In the genomic region with DNA sequence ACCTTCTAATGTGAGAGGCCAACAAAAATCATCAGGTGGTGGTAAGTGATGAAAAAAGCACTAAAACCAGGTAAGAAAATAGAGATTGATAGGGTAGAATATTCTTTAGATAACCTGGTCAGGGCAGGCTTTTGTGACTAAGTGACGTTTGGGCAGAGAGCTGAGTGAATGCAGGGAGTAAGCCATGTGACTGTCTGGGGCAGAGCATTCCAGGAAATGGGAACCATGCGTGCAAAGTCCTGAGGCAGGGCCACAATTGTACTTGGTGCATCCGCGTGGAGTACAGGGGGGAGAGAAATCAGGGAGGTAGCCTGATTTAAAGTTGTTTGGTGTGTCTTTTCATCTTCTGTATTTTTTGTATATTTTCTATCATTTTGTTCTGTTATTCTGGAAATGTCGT, we compare ENCODE assay signal across 15 cellular contexts.
DNase-seq lines count a peak whose midpoint lies in the region; ATAC-seq and TF ChIP-seq lines count a peak whose summit lies in the region.
"Had no signal": no experiment of that assay in that cellular context is flagged by ENCODE, and none has a peak within 500 bp of the region (broad histone marks: within the 10 kb centered on the region; RNA-seq: fewer than 3 reads in every experiment).

No MANE protein-coding gene starts in this region.

- no peak for TF ChIP-seq POLR2A in transverse colon (IDR thresholded peaks at IDR 0.05)

- H3K36me3 ChIP-seq in HEK293 (ENCODE audit: control insufficient read depth in 2 of 2, insufficient read depth in 1 of 2, low read length in 2 of 2) (no peaks in the 10 kb centered on the region), transverse colon (no peaks in the 10 kb centered on the region)
- H3K36me3 ChIP-seq: SJCRH30 had no signal

- no peak overlapping the region for H3K27ac ChIP-seq in HEK293 (ENCODE audit: extremely low read depth, low read depth, low read length)
- H3K27ac ChIP-seq in transverse colon = no peak overlapping the region
- H3K27ac ChIP-seq: RWPE1, SJCRH30 had no signal

- DNase-seq in astrocyte of the hippocampus (ENCODE audit: low read depth, low spot score) (peak; percentile 25), left colon (peak; percentile 25 to 52), transverse colon (peak; percentile 16), G401 (ENCODE audit: low spot score) (no peak), activated gamma-delta T cell (lab: John Stamatoyannopoulos, UW) (no peak)
- DNase-seq: C1 segment of cervical spinal cord; CD8-positive, alpha-beta memory T cell; NCI-H1417; NCI-H187 treated with DMSO at 0.1 percent for 48 hours; NCI-H226; SJCRH30 had no signal

- in situ Hi-C loops in transverse colon (cut with MboI; ENCODE audit: low pct_ligation_motif_present in 1 of 4, low pct_unique_long_range_greater_than_20kb in 1 of 4, low sequenced_read_pairs in 3 of 4) = no loop called here
- in situ Hi-C loops in G401 (cut with HindIII; ENCODE audit: low sequenced_read_pairs) = no loop called here

- TF ChIP-seq CTCF in HEK293 (tag by site-specific recombination; IDR thresholded peaks at IDR 0.05) (no peak), transverse colon (IDR thresholded peaks at IDR 0.05) (no peak)

- no peaks in the 10 kb centered on the region for H3K27me3 ChIP-seq in transverse colon
- H3K27me3 ChIP-seq: SJCRH30 had no signal

- TF ChIP-seq EP300 in transverse colon (IDR thresholded peaks at IDR 0.05; ENCODE audit: low read depth) = no peak

- POLR2A ChIA-PET in HEK293 (lab: Yijun Ruan, JAX) = no interaction called here

- intact Hi-C loops in left colon (cut with DNase I, micrococcal nuclease) = no loop called here
- intact Hi-C loops in transverse colon (cut with DNase I; ENCODE audit: low total_unique reads) = no loop called here

- WGBS in transverse colon (ENCODE audit: low coverage in 1 of 2), 2 donors = 61 to 75% methylated on average over 5 of the region's 5 CpGs

- no peaks in the 10 kb centered on the region for H3K9me3 ChIP-seq in HEK293 (ENCODE audit: control insufficient read depth, insufficient read depth, low read depth, low read length)
- H3K9me3 ChIP-seq in transverse colon = no peaks in the 10 kb centered on the region
- H3K9me3 ChIP-seq: SJCRH30 had no signal

- H3K4me3 ChIP-seq in HEK293 (ENCODE audit: low read depth, low read length) (no peak overlapping the region), transverse colon (no peak overlapping the region)
- H3K4me3 ChIP-seq: K562, SJCRH30 had no signal

- CTCF ChIA-PET in HEK293 (lab: Yijun Ruan, JAX) = interaction anchor here (1.2 kb wide), 1 partner anchor 124 kb away, joined by 4 read pairs; no protein-coding TSS in a partner anchor

- peak; percentile 100 for ATAC-seq in left colon
- ATAC-seq in GM21447 (IDR thresholded peaks at IDR 0.05; ENCODE audit: unreplicated experiment) = no peak
- ATAC-seq: K562 had no signal

- H3K4me1 ChIP-seq in HEK293 (ENCODE audit: control insufficient read depth, insufficient read depth, low read length) (0 out of 2 replicates have a peak, but pooled peaks cover 2% of the 10 kb centered on the region), transverse colon (no peaks in the 10 kb centered on the region)

TF ChIP-seq in HEK293, 187 proteins besides CTCF, POLR2A, EP300 and RAD21:
- TF ChIP-seq ZNF416 (tag by site-specific recombination; IDR thresholded peaks at IDR 0.05) = no peak
- TF ChIP-seq, protein P1, sequence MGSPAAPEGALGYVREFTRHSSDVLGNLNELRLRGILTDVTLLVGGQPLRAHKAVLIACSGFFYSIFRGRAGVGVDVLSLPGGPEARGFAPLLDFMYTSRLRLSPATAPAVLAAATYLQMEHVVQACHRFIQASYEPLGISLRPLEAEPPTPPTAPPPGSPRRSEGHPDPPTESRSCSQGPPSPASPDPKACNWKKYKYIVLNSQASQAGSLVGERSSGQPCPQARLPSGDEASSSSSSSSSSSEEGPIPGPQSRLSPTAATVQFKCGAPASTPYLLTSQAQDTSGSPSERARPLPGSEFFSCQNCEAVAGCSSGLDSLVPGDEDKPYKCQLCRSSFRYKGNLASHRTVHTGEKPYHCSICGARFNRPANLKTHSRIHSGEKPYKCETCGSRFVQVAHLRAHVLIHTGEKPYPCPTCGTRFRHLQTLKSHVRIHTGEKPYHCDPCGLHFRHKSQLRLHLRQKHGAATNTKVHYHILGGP (tag by site-specific recombination; IDR thresholded peaks at IDR 0.05) = 0 out of 2 replicates have a peak, but pooled peaks have one; percentile 10

Comparison
In these comparisons a context has a peak if more than half of its experiments do, and no peak if none do; other contexts are left out.
1. DNase-seq: peak in astrocyte of the hippocampus (single experiment), left colon (2 of 2) and transverse colon (single experiment); none in G401 (single experiment) and activated gamma-delta T cell (single experiment).